33 cellular contexts compared by ENCODE assay signal in genomic region chr2:88148929-88149438, GRCh38. TPM values are rescaled to one million over a fixed set of nuclear protein-coding genes. Genes with fewer than 3 reads are reported as not detected.
"Had no signal": no experiment of that assay in that cellular context is flagged by ENCODE, and none has a peak within 500 bp of the region (broad histone marks: within the 10 kb centered on the region; RNA-seq: fewer than 3 reads in every experiment).

No MANE protein-coding gene starts in this region.

- H3K4me3 Mint-ChIP-seq: stimulated activated effector memory CD8-positive, alpha-beta T cell treated with anti-CD3 and anti-CD28 coated beads, Interleukin-12 subunit alpha, Interleukin-12 subunit beta, amount 100 ng/mL, for 72 hours; stimulated activated memory B cell treated with anti-CD40 and anti-IgM and Interleukin-4, amounts not matched to agents 10 μg/mL and 1 μg/mL and 100 μg/mL, for 72 hours; stimulated activated naive B cell treated with anti-CD40 and anti-IgM and Interleukin-4, amounts not matched to agents 10 μg/mL and 1 μg/mL and 100 μg/mL, for 72 hours; stimulated activated naive CD8-positive, alpha-beta T cell treated with anti-CD3 and anti-CD28 coated beads, Interleukin-15, amount 100 ng/mL, for 72 hours; stimulated activated naive CD8-positive, alpha-beta T cell treated with anti-CD3 and anti-CD28 coated beads, Interleukin-15, Interleukin-2, amounts not matched to agents 100 ng/mL and 50 ng/mL, for 24 hours; type B pancreatic cell had no signal

- H3K36me3 Mint-ChIP-seq: stimulated activated effector memory CD8-positive, alpha-beta T cell treated with anti-CD3 and anti-CD28 coated beads, Interleukin-12 subunit alpha, Interleukin-12 subunit beta, amount 100 ng/mL, for 72 hours; type B pancreatic cell had no signal

- H3K4me3 ChIP-seq: stomach, suprapubic skin, testis, thoracic aorta, thyroid gland, tibial artery, tibial nerve, transverse colon, upper lobe of left lung, upper lobe of right lung, uterus, vagina had no signal

- H3K4me1 Mint-ChIP-seq: stimulated activated effector memory CD8-positive, alpha-beta T cell treated with anti-CD3 and anti-CD28 coated beads, Interleukin-12 subunit alpha, Interleukin-12 subunit beta, amount 100 ng/mL, for 72 hours; stimulated activated memory B cell treated with anti-CD40 and anti-IgM and Interleukin-4, amounts not matched to agents 10 μg/mL and 1 μg/mL and 100 μg/mL, for 72 hours; stimulated activated naive B cell treated with anti-CD40 and anti-IgM and Interleukin-4, amounts not matched to agents 10 μg/mL and 1 μg/mL and 100 μg/mL, for 72 hours; stimulated activated naive CD8-positive, alpha-beta T cell treated with anti-CD3 and anti-CD28 coated beads, Interleukin-15, amount 100 ng/mL, for 72 hours had no signal

- H3K4me1 ChIP-seq: stomach, suprapubic skin, testis, thyroid gland, tibial artery, tibial nerve, upper lobe of left lung, upper lobe of right lung, uterus, vagina had no signal

- H3K36me3 ChIP-seq: stomach, suprapubic skin, thoracic aorta, thyroid gland, tibial artery, tibial nerve, transverse colon, upper lobe of left lung, upper lobe of right lung, uterus, vagina had no signal

- DNase-seq: stimulated activated CD4-positive, alpha-beta T cell treated with anti-CD3 and anti-CD28 coated beads, Interleukin-2, amount 100 ng/mL, for 48 hours; stimulated activated CD4-positive, alpha-beta T cell treated with anti-CD3 and anti-CD28 coated beads, Interleukin-4, amount 100 ng/mL, for 1 hour; stimulated activated CD4-positive, alpha-beta T cell treated with anti-CD3 and anti-CD28 coated beads, Interleukin-4, amount 100 ng/mL, for 24 hours; stimulated activated CD4-positive, alpha-beta T cell treated with anti-CD3 and anti-CD28 coated beads, Interleukin-4, amount 100 ng/mL, for 4 hours; stimulated activated CD8-positive, alpha-beta memory T cell treated with anti-CD3 and anti-CD28 coated beads, Interleukin-4, amount 100 ng/mL, for 48 hours; stimulated activated naive B cell treated with anti-CD40 and anti-IgM and Interleukin-4, amounts not matched to agents 10 μg/mL and 1 μg/mL and 100 μg/mL, for 72 hours; stimulated activated naive CD4-positive, alpha-beta T cell; stimulated activated naive CD4-positive, alpha-beta T cell treated with Interleukin-2 at 50 U/mL for 16 hours; stimulated activated naive CD8-positive, alpha-beta T cell treated with anti-CD3 and anti-CD28 coated beads, Interleukin-15, amount 100 ng/mL, for 72 hours; stimulated activated naive CD8-positive, alpha-beta T cell treated with anti-CD3 and anti-CD28 coated beads, Interleukin-15, Interleukin-2, amounts not matched to agents 100 U/mL and 50 U/mL, for 24 hours; stomach; substantia nigra; testis; thyroid gland; tibial artery; transverse colon; trophoblast cell; upper lobe of left lung; upper lobe of right lung; uterus had no signal

- ATAC-seq: stimulated activated effector memory CD8-positive, alpha-beta T cell treated with anti-CD3 and anti-CD28 coated beads, Interleukin-12 subunit alpha, Interleukin-12 subunit beta, amount 100 ng/mL, for 72 hours; stimulated activated memory B cell treated with anti-CD40 and anti-IgM and Interleukin-4, amounts not matched to agents 10 μg/mL and 1 μg/mL and 100 μg/mL, for 72 hours; stimulated activated naive B cell treated with anti-CD40 and anti-IgM and Interleukin-4, amounts not matched to agents 10 μg/mL and 1 μg/mL and 100 μg/mL, for 72 hours; stimulated activated naive CD8-positive, alpha-beta T cell treated with anti-CD3 and anti-CD28 coated beads, Interleukin-15, amount 100 ng/mL, for 72 hours; stimulated activated naive CD8-positive, alpha-beta T cell treated with anti-CD3 and anti-CD28 coated beads, Interleukin-15, Interleukin-2, amounts not matched to agents 100 U/mL and 50 U/mL, for 24 hours; upper lobe of right lung had no signal

- H3K9me3 ChIP-seq: testis, thyroid gland, vagina had no signal

- FAIRE-seq: urothelium cell line had no signal

- H3K27ac ChIP-seq: stomach, suprapubic skin, testis, thoracic aorta, thyroid gland, tibial artery, tibial nerve, transverse colon, upper lobe of left lung, upper lobe of right lung, uterus, vagina had no signal

- H3K27ac Mint-ChIP-seq: stimulated activated effector memory CD8-positive, alpha-beta T cell treated with anti-CD3 and anti-CD28 coated beads, Interleukin-12 subunit alpha, Interleukin-12 subunit beta, amount 100 ng/mL, for 72 hours; stimulated activated memory B cell treated with anti-CD40 and anti-IgM and Interleukin-4, amounts not matched to agents 10 μg/mL and 1 μg/mL and 100 μg/mL, for 72 hours; stimulated activated naive B cell treated with anti-CD40 and anti-IgM and Interleukin-4, amounts not matched to agents 10 μg/mL and 1 μg/mL and 100 μg/mL, for 72 hours; stimulated activated naive CD8-positive, alpha-beta T cell treated with anti-CD3 and anti-CD28 coated beads, Interleukin-15, Interleukin-2, amounts not matched to agents 100 ng/mL and 50 ng/mL, for 24 hours; type B pancreatic cell had no signal

- H3K27me3 ChIP-seq: stomach, suprapubic skin, testis, thyroid gland, tibial artery, tibial nerve, transverse colon, upper lobe of left lung, upper lobe of right lung, uterus, vagina had no signal

RNA-seq across cellular contexts. Expression of gene FABP1, which starts 21.1 kb away (rescaled TPM):
- total RNA-seq: subcutaneous adipose tissue, temporal lobe, thoracic aorta, thyroid gland, tibial nerve, upper lobe of right lung, ureter, urinary bladder, vagina had no signal
